In the genomic region with DNA sequence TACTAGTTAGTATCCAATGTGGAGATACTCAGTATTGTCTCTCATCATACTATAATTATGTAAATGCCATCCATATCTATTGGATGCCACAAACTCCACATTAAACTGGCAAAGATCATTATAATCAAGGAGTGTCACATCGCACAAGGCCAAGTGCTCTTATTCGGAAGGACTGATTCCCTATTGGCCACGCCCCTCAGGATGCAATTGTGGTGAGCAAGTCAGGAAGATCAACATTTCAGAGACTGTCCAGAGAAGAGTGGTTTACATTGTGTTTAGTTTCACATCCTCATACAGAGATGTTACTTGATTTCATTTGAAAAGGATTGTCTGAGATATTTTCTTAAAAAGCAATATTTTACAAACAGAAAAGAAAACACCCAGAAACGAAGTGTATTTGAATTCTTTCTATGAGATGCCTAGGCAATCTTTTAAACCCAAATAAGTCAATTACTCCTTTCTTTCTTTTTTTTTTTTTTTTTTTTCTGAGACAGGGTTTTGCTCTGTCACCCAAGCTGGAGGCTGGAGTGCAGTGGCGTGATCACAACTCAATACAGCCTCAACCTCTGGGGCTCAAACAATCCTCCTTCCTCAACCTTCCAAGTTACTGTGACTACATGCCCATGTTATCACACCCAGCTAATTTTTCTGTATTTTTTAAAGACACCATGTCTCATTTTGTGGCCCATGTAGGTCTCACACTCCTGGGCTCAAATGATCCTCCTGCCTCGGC, we compare ENCODE assay signal across 8 cellular contexts.
A peak's percentile ranks its signal among the peaks of the same experiment; 100 is the strongest.
DNase-seq lines count a peak whose midpoint lies in the region; ATAC-seq, FAIRE-seq and TF ChIP-seq lines count a peak whose summit lies in the region.
"Had no signal": no experiment of that assay in that cellular context is flagged by ENCODE, and none has a peak within 500 bp of the region (broad histone marks: within the 10 kb centered on the region; RNA-seq: fewer than 3 reads in every experiment).

No MANE protein-coding gene starts in this region.

- no peak for FAIRE-seq in small intestine (lab: Jason Lieb, UNC)

- no peaks in the 10 kb centered on the region for H3K9me3 Mint-ChIP-seq in activated naive CD4-positive, alpha-beta T cell treated with anti-CD3 and anti-CD28 coated beads, Interleukin-2, amount 50 U/mL, for 72 hours
- H3K9me3 Mint-ChIP-seq: stimulated activated naive CD8-positive, alpha-beta T cell treated with anti-CD3 and anti-CD28 coated beads, Interleukin-15, amount 100 ng/mL, for 72 hours had no signal

- TF ChIP-seq CTCF in ascending aorta (IDR thresholded peaks at IDR 0.05) = no peak

- intact Hi-C loops in ascending aorta (cut with DNase I) = no loop called here

- no peaks in the 10 kb centered on the region for H3K4me1 ChIP-seq in small intestine (ENCODE audit: control insufficient read depth in 2 of 2, insufficient read depth in 1 of 2, low read depth in 1 of 2, low read length in 1 of 2)
- peaks cover 0 to 7% of the 10 kb centered on the region in 2 donors for H3K4me1 ChIP-seq in ascending aorta

- WGBS in small intestine, 3 donors = 57 to 70% (median 68%) methylated on average over 6 of the region's 6 CpGs

- H3K27ac ChIP-seq in small intestine (ENCODE audit: low read depth in 1 of 2, low read length in 1 of 2) (no peak overlapping the region), ascending aorta (no peak overlapping the region)

- H3K27me3 ChIP-seq in small intestine (ENCODE audit: control insufficient read depth in 2 of 2, insufficient read depth in 2 of 2, low read length in 2 of 2) (no peaks in the 10 kb centered on the region), ascending aorta (no peaks in the 10 kb centered on the region)

- H3K36me3 ChIP-seq in small intestine (ENCODE audit: control insufficient read depth in 2 of 2, insufficient read depth in 2 of 2, low read length in 2 of 2) = no peaks in the 10 kb centered on the region
- H3K36me3 ChIP-seq in ascending aorta = no peaks in the 10 kb centered on the region

- DNase-seq in UCSD-AML1 (lab: John Stamatoyannopoulos, UW; ENCODE audit: unreplicated experiment) (peak; percentile 6), small intestine (peak; percentile 2), GM19238 (ENCODE audit: insufficient read length, low spot score) (no peak), ascending aorta (ENCODE audit: low spot score in 2 of 2) (no peak)
- no peak for DNase-seq in activated naive CD4-positive, alpha-beta T cell treated with anti-CD3 and anti-CD28 coated beads, Interleukin-2, amount 50 U/mL, for 72 hours (ENCODE audit: low spot score in 2 of 2)
- DNase-seq: stimulated activated naive CD8-positive, alpha-beta T cell treated with anti-CD3 and anti-CD28 coated beads, Interleukin-15, amount 100 ng/mL, for 72 hours had no signal

- no peak overlapping the region for H3K27ac Mint-ChIP-seq in activated naive CD4-positive, alpha-beta T cell treated with anti-CD3 and anti-CD28 coated beads, Interleukin-2, amount 50 U/mL, for 72 hours

- H3K36me3 Mint-ChIP-seq in activated naive CD4-positive, alpha-beta T cell treated with anti-CD3 and anti-CD28 coated beads, Interleukin-2, amount 50 U/mL, for 72 hours = no peaks in the 10 kb centered on the region

- no peak overlapping the region for H3K4me3 ChIP-seq in small intestine (ENCODE audit: low read depth in 1 of 2, low read length in 2 of 2)
- H3K4me3 ChIP-seq in ascending aorta = no peak overlapping the region

- no peaks in the 10 kb centered on the region for H3K9me3 ChIP-seq in small intestine (ENCODE audit: control insufficient read depth, low read depth)
- no peaks in the 10 kb centered on the region for H3K9me3 ChIP-seq in ascending aorta

- peak; percentile 83 for ATAC-seq in GM19438 (IDR thresholded peaks at IDR 0.05; ENCODE audit: low read depth, unreplicated experiment)
- ATAC-seq in HG03175 (IDR thresholded peaks at IDR 0.05; ENCODE audit: unreplicated experiment) = peak; percentile 74
- ATAC-seq in activated naive CD4-positive, alpha-beta T cell treated with anti-CD3 and anti-CD28 coated beads, Interleukin-2, amount 50 U/mL, for 72 hours = no peak
- ATAC-seq: stimulated activated naive CD8-positive, alpha-beta T cell treated with anti-CD3 and anti-CD28 coated beads, Interleukin-15, amount 100 ng/mL, for 72 hours had no signal

Comparison
In these comparisons a context has a peak if more than half of its experiments do, and no peak if none do; other contexts are left out.
1. ATAC-seq: peak in GM19438 (single experiment) and HG03175 (single experiment); none in activated naive CD4-positive, alpha-beta T cell treated with anti-CD3 and anti-CD28 coated beads, Interleukin-2, amount 50 U/mL, for 72 hours (0 of 2).
2. DNase-seq: peak in UCSD-AML1 (single experiment) and small intestine (single experiment); none in GM19238 (single experiment), activated naive CD4-positive, alpha-beta T cell treated with anti-CD3 and anti-CD28 coated beads, Interleukin-2, amount 50 U/mL, for 72 hours (0 of 2) and ascending aorta (0 of 2).